Comparison of ENCODE assay signal across 1 cellular context in genomic region chr16:17607624-17608023, GRCh38.
A peak's percentile ranks its signal among the peaks of the same experiment; 100 is the strongest.
TF ChIP-seq lines count a peak whose summit lies in the region.

No MANE protein-coding gene starts in this region.

TF ChIP-seq in SK-N-SH, 30 proteins besides CTCF, POLR2A, EP300 and RAD21:
- TF ChIP-seq JUND (IDR thresholded peaks at IDR 0.05), result no peak
- TF ChIP-seq MEF2A (IDR thresholded peaks at IDR 0.05; ENCODE audit: borderline replicate concordance, low read depth), result no peak
- TF ChIP-seq ZBTB33 (IDR thresholded peaks at IDR 0.05; ENCODE audit: borderline replicate concordance, low read depth), result no peak
- TF ChIP-seq SIN3A (IDR thresholded peaks at IDR 0.05; ENCODE audit: borderline replicate concordance, low read depth, low read length), result no peak
- peak; percentile 21; the same call in 1 of the 2 replicates for TF ChIP-seq FOXJ3 (CRISPR knock-in tag; IDR thresholded peaks at IDR 0.05)
- TF ChIP-seq EZH2phosphoT487 (IDR thresholded peaks at IDR 0.05; ENCODE audit: borderline replicate concordance, low read depth), result no peak
- no peak for TF ChIP-seq PBX3 (IDR thresholded peaks at IDR 0.05)
